ENCODE assay signal across 8 cellular contexts in genomic region chr19:11091343-11092153, GRCh38. TPM values are rescaled to one million over a fixed set of nuclear protein-coding genes. Genes with fewer than 3 reads are reported as not detected.
DNase-seq lines count a peak whose midpoint lies in the region; ATAC-seq, FAIRE-seq and TF ChIP-seq lines count a peak whose summit lies in the region.
"Had no signal": no experiment of that assay in that cellular context is flagged by ENCODE, and none has a peak within 500 bp of the region (broad histone marks: within the 10 kb centered on the region; RNA-seq: fewer than 3 reads in every experiment).

No MANE protein-coding gene starts in this region.

- POLR2A ChIA-PET in RWPE1 (lab: Yijun Ruan, JAX; ENCODE audit: low non-redundant PET) = interaction anchor here (0.7 kb wide), 1 partner anchor 55 kb away, joined by 3 read pairs; no protein-coding TSS in a partner anchor

- intact Hi-C loops in head of caudate nucleus (cut with DNase I) = no loop called here

- CTCF ChIA-PET in RWPE1 (lab: Yijun Ruan, JAX) = interaction anchor here (1.9 kb wide), 1 partner anchor 56 kb away, joined by 12 read pairs; no protein-coding TSS in a partner anchor

- peak; percentile 2 to 5 for ATAC-seq in activated naive CD4-positive, alpha-beta T cell treated with anti-CD3 and anti-CD28 coated beads, Interleukin-2, amount 50 U/mL, for 72 hours
- ATAC-seq in GM21717 (IDR thresholded peaks at IDR 0.05; ENCODE audit: unreplicated experiment) = no peak
- ATAC-seq in GM21367 (IDR thresholded peaks at IDR 0.05; ENCODE audit: unreplicated experiment) = no peak

- DNase-seq in H54 (ENCODE audit: insufficient read length, low spot score) = peak; percentile 49
- DNase-seq in RWPE1 (ENCODE audit: low spot score) = peak; percentile 79
- DNase-seq in activated naive CD4-positive, alpha-beta T cell treated with anti-CD3 and anti-CD28 coated beads, Interleukin-2, amount 50 U/mL, for 72 hours (ENCODE audit: low spot score in 2 of 2) = peak; percentile 52 to 72
- peak in 38 of 42 donors; percentile 19 to 80 (median 46) for DNase-seq in head of caudate nucleus
- peak; percentile 74 for DNase-seq in pons (ENCODE audit: low spot score)

- H3K9me3 Mint-ChIP-seq in activated naive CD4-positive, alpha-beta T cell treated with anti-CD3 and anti-CD28 coated beads, Interleukin-2, amount 50 U/mL, for 72 hours = peaks cover 4 to 5% of the 10 kb centered on the region in 2 donors
- H3K9me3 Mint-ChIP-seq: memory B cell had no signal

- TF ChIP-seq POLR2A in H54 (IDR thresholded peaks at IDR 0.05; ENCODE audit: low read depth, low read length) = no peak

- FAIRE-seq in H54 (lab: Jason Lieb, UNC) = peak; percentile 58

- no peak for TF ChIP-seq CTCF in RWPE1 (conservative IDR thresholded peaks at IDR 0.05; ENCODE audit: low read depth)

- peak overlapping the region; percentile 98 for H3K27ac ChIP-seq in RWPE1

- H3K36me3 Mint-ChIP-seq in activated naive CD4-positive, alpha-beta T cell treated with anti-CD3 and anti-CD28 coated beads, Interleukin-2, amount 50 U/mL, for 72 hours = peaks cover 17 to 53% of the 10 kb centered on the region in 2 donors

- peak overlapping the region; percentile 99 for H3K27ac Mint-ChIP-seq in activated naive CD4-positive, alpha-beta T cell treated with anti-CD3 and anti-CD28 coated beads, Interleukin-2, amount 50 U/mL, for 72 hours

RNA-seq across cellular contexts. Expression of gene LDLR, which starts 2.3 kb away (rescaled TPM):
- total RNA-seq in activated naive CD4-positive, alpha-beta T cell treated with anti-CD3 and anti-CD28 coated beads, Interleukin-2, amount 50 U/mL, for 72 hours = 10 to 100 TPM; 53.0 to 66.6 TPM

Comparison
In these comparisons a context has a peak if more than half of its experiments do, and no peak if none do; other contexts are left out.
1. ATAC-seq: peak in activated naive CD4-positive, alpha-beta T cell treated with anti-CD3 and anti-CD28 coated beads, Interleukin-2, amount 50 U/mL, for 72 hours (2 of 2); none in GM21717 (single experiment) and GM21367 (single experiment).
2. Peak in every context shown above with its lines, with median percentiles within 50 percentile points of each other: DNase-seq.